ENCODE assay signal across 14 cellular contexts in the genomic region with DNA sequence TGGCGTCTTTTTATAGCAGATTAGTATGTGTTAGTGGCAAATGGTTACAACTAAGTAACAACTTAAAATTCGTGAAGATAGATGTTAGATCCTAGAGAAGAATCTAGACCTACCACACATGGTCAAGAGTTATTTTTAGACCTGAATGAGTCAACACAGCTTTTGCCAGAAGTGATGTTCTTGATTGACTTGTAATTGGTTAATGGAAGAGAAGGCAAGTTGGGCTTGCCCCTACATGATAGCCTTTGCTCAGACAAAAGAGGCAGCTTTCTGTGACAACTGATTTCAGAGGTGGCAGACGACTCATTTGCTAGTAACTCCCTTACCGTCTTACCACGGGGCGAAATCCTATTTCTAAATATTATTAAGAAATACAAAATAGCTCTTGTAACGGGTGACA. TPM values are rescaled to one million over a fixed set of nuclear protein-coding genes. Genes with fewer than 3 reads are reported as not detected.
DNase-seq lines count a peak whose midpoint lies in the region; ATAC-seq and TF ChIP-seq lines count a peak whose summit lies in the region.
"Had no signal": no experiment of that assay in that cellular context is flagged by ENCODE, and none has a peak within 500 bp of the region (broad histone marks: within the 10 kb centered on the region; RNA-seq: fewer than 3 reads in every experiment).

No MANE protein-coding gene starts in this region.

- H3F3A ChIP-seq in neural progenitor cell (ENCODE audit: low read depth): peaks cover 26% of the 10 kb centered on the region

- peaks cover 49% of the 10 kb centered on the region for H3K4me1 Mint-ChIP-seq in neural progenitor cell
- peaks cover 16% of the 10 kb centered on the region for H3K4me1 Mint-ChIP-seq in progenitor cell of endocrine pancreas (ENCODE audit: low read depth)
- H3K4me1 Mint-ChIP-seq: central memory CD8-positive, alpha-beta T cell had no signal

- H3K9me3 ChIP-seq in neural progenitor cell (ENCODE audit: low read depth): no peaks in the 10 kb centered on the region
- H3K9me3 ChIP-seq: SJSA1 had no signal

- TF ChIP-seq CTCF in coronary artery (IDR thresholded peaks at IDR 0.05) (no peak), neural progenitor cell (IDR thresholded peaks at IDR 0.05) (no peak), progenitor cell of endocrine pancreas (IDR thresholded peaks at IDR 0.05; ENCODE audit: unreplicated experiment) (no peak)

- H3K4me1 ChIP-seq in neural progenitor cell: peaks cover 48% of the 10 kb centered on the region

- no peak for ATAC-seq in left colon
- ATAC-seq: activated T-cell treated with anti-CD3 and anti-CD28 coated beads, Interleukin-2, amount 50 U/mL, for 72 hours had no signal

- H2AFZ ChIP-seq in neural progenitor cell (replicated peaks): no peak overlapping the region

- peaks cover 35% of the 10 kb centered on the region for H4K20me1 ChIP-seq in neural progenitor cell (ENCODE audit: low read depth)

- no peaks in the 10 kb centered on the region for H3K9me3 Mint-ChIP-seq in neural progenitor cell
- no peaks in the 10 kb centered on the region for H3K9me3 Mint-ChIP-seq in progenitor cell of endocrine pancreas (ENCODE audit: low read depth)
- H3K9me3 Mint-ChIP-seq: activated B cell treated with CpG ODN at 0.5 μM for 24 hours; activated T-cell treated with anti-CD3 and anti-CD28 coated beads, Interleukin-2, amount 50 U/mL, for 72 hours; central memory CD8-positive, alpha-beta T cell had no signal

- H3K36me3 Mint-ChIP-seq in neural progenitor cell: no peaks in the 10 kb centered on the region
- H3K36me3 Mint-ChIP-seq in progenitor cell of endocrine pancreas (ENCODE audit: insufficient read depth): no peaks in the 10 kb centered on the region
- H3K36me3 Mint-ChIP-seq: CD4-positive, CD25-positive, alpha-beta regulatory T cell had no signal

- H3K4me2 ChIP-seq in neural progenitor cell: peak overlapping the region; percentile 45

- DNase-seq in NCI-H1105 treated with DMSO at 0.1 percent for 48 hours (lab: John Stamatoyannopoulos, UW) (peak; percentile 92), NCI-H446 treated with DMSO at 0.1 percent for 48 hours (lab: John Stamatoyannopoulos, UW) (peak; percentile 98), coronary artery (ENCODE audit: low spot score) (no peak), neural progenitor cell (ENCODE audit: low spot score) (peak; percentile 44), occipital lobe (lab: John Stamatoyannopoulos, UW) (no peak), left colon (no peak), progenitor cell of endocrine pancreas (ENCODE audit: low spot score, unreplicated experiment) (no peak)
- DNase-seq in stimulated activated CD4-positive, alpha-beta T cell treated with anti-CD3 and anti-CD28 coated beads, Interleukin-1b, Interleukin-23, amount 100 ng/mL, for 48 hours: no peak
- DNase-seq: activated B cell treated with CpG ODN at 0.5 μM for 24 hours; activated T-cell treated with anti-CD3 and anti-CD28 coated beads, Interleukin-2, amount 50 U/mL, for 72 hours; CD4-positive, CD25-positive, alpha-beta regulatory T cell; H7 had no signal

- H3K79me2 ChIP-seq in neural progenitor cell (ENCODE audit: low read depth): no peaks in the 10 kb centered on the region

- H3K27me3 ChIP-seq in neural progenitor cell: peaks cover 41% of the 10 kb centered on the region

- intact Hi-C loops in left colon (cut with DNase I, micrococcal nuclease): no loop called here

- H3K27me3 Mint-ChIP-seq in neural progenitor cell (ENCODE audit: insufficient read depth, low read depth) (no peaks in the 10 kb centered on the region), progenitor cell of endocrine pancreas (no peaks in the 10 kb centered on the region)

- H3K36me3 ChIP-seq in neural progenitor cell: no peaks in the 10 kb centered on the region
- H3K36me3 ChIP-seq: SJSA1 had no signal

- no peak overlapping the region for H3K9ac ChIP-seq in neural progenitor cell

- H3K27ac Mint-ChIP-seq in neural progenitor cell: no peak overlapping the region
- H3K27ac Mint-ChIP-seq in progenitor cell of endocrine pancreas: no peak overlapping the region
- H3K27ac Mint-ChIP-seq: activated B cell treated with CpG ODN at 0.5 μM for 24 hours; activated T-cell treated with anti-CD3 and anti-CD28 coated beads, Interleukin-2, amount 50 U/mL, for 72 hours; CD4-positive, CD25-positive, alpha-beta regulatory T cell had no signal

- H3K27ac ChIP-seq in coronary artery: peak overlapping the region; percentile 70 to 75
- no peak overlapping the region for H3K27ac ChIP-seq in neural progenitor cell
- H3K27ac ChIP-seq: SJSA1 had no signal

- H3K4me3 ChIP-seq in coronary artery: peak overlapping the region; percentile 44
- H3K4me3 ChIP-seq in neural progenitor cell: no peak overlapping the region
- H3K4me3 ChIP-seq: SJSA1 had no signal

- H3K4me3 Mint-ChIP-seq in neural progenitor cell (no peak overlapping the region), progenitor cell of endocrine pancreas (ENCODE audit: low read depth) (no peak overlapping the region)
- H3K4me3 Mint-ChIP-seq: activated B cell treated with CpG ODN at 0.5 μM for 24 hours; activated T-cell treated with anti-CD3 and anti-CD28 coated beads, Interleukin-2, amount 50 U/mL, for 72 hours; CD4-positive, CD25-positive, alpha-beta regulatory T cell; central memory CD8-positive, alpha-beta T cell had no signal

RNA-seq across cellular contexts. Expression of a gene that starts 4.9 kb away (rescaled TPM):
- 43.6 and 47.4 TPM in 2 replicates for total RNA-seq in neural progenitor cell (ENCODE audit: low replicate concordance)
- total RNA-seq in occipital lobe: 347 TPM
- total RNA-seq in left colon: 10 to 100 TPM; 24.8 to 43.8 TPM
- total RNA-seq in progenitor cell of endocrine pancreas: 129 and 135 TPM in 2 replicates
- total RNA-seq: activated B cell treated with CpG ODN at 0.5 μM for 24 hours; activated T-cell treated with anti-CD3 and anti-CD28 coated beads, Interleukin-2, amount 50 U/mL, for 72 hours had no signal

RNA-seq across cellular contexts. Expression of a gene that starts 56.3 kb away (rescaled TPM):
- total RNA-seq in neural progenitor cell (ENCODE audit: low replicate concordance) (190 and 298 TPM in 2 replicates), occipital lobe (482 TPM), left colon (100 to 1,000 TPM in 1 of 2 donors, 10 to 100 TPM in 1; 98.7 to 195 TPM), progenitor cell of endocrine pancreas (87.1 and 89.4 TPM in 2 replicates)

Comparison
In these comparisons a context has a peak if more than half of its experiments do, and no peak if none do; other contexts are left out.
1. DNase-seq: peak in NCI-H1105 treated with DMSO at 0.1 percent for 48 hours (single experiment), NCI-H446 treated with DMSO at 0.1 percent for 48 hours (single experiment) and neural progenitor cell (single experiment); none in coronary artery (single experiment), occipital lobe (single experiment), stimulated activated CD4-positive, alpha-beta T cell treated with anti-CD3 and anti-CD28 coated beads, Interleukin-1b, Interleukin-23, amount 100 ng/mL, for 48 hours (single experiment), left colon (0 of 2) and progenitor cell of endocrine pancreas (single experiment).